Comparison of ENCODE assay signal across 8 cellular contexts in genomic region chr19:17718467-17718987, GRCh38. TPM values are rescaled to one million over a fixed set of nuclear protein-coding genes. Genes with fewer than 3 reads are reported as not detected.
DNase-seq lines count a peak whose midpoint lies in the region; ATAC-seq and TF ChIP-seq lines count a peak whose summit lies in the region.

No MANE protein-coding gene starts in this region.

- no peak overlapping the region for H3K27ac ChIP-seq in PC-9
- no peak overlapping the region for H3K27ac ChIP-seq in endodermal cell (ENCODE audit: low read depth, low read length)
- peak overlapping the region in 1 of 5 donors; percentile 90 for H3K27ac ChIP-seq in stomach

- no peaks in the 10 kb centered on the region for H3K9me3 Mint-ChIP-seq in endodermal cell
- no peaks in the 10 kb centered on the region for H3K9me3 Mint-ChIP-seq in stimulated activated memory B cell treated with anti-CD40 and anti-IgM and Interleukin-4, amounts not matched to agents 10 μg/mL and 1 μg/mL and 100 μg/mL, for 72 hours

- TF ChIP-seq EP300 in stomach (IDR thresholded peaks at IDR 0.05) = no peak

- no peaks in the 10 kb centered on the region for H3K27me3 Mint-ChIP-seq in endodermal cell (ENCODE audit: insufficient read depth)
- H3K27me3 Mint-ChIP-seq in stimulated activated memory B cell treated with anti-CD40 and anti-IgM and Interleukin-4, amounts not matched to agents 10 μg/mL and 1 μg/mL and 100 μg/mL, for 72 hours = no peaks in the 10 kb centered on the region

- H3K4me3 ChIP-seq in PC-9 (peak overlapping the region; percentile 93; the same call in 1 of the 2 replicates), endodermal cell (ENCODE audit: low read length) (peak overlapping the region; percentile 79), stomach (peak overlapping the region in 1 of 4 donors; percentile 97)

- DNase-seq in SKM-1 treated with dmso at 0.1 percent for 144 hours (lab: John Stamatoyannopoulos, UW; ENCODE audit: unreplicated experiment) (peak; percentile 39), SKM-1 (lab: John Stamatoyannopoulos, UW; ENCODE audit: unreplicated experiment) (no peak), PC-9 (no peak), endodermal cell (no peak), stomach (no peak), NCI-H446 (lab: John Stamatoyannopoulos, UW) (no peak)

- H3K9ac ChIP-seq in endodermal cell (ENCODE audit: extremely low read depth, low read length, poor library complexity, severe bottlenecking) = no peak overlapping the region

- intact Hi-C loops in PC-9 (cut with micrococcal nuclease; ENCODE audit: unreplicated experiment) = loop anchor here (10.0 kb wide), 1 partner anchor 136 kb away; the partner anchor contains the start of gene RPL18A
- intact Hi-C loops in stomach (cut with DNase I; ENCODE audit: low total_unique reads) = no loop called here

- WGBS in endodermal cell (ENCODE audit: insufficient coverage in 1 of 2, insufficient read length in 1 of 2), 2 experiments = 85 to 90% methylated on average over 4 to 5 of the region's 5 CpGs
- 78 to 85% (median 80%) methylated on average over 5 of the region's 5 CpGs for WGBS in stomach, 5 donors

- H3F3A ChIP-seq in PC-9 (ENCODE audit: insufficient read depth, low read depth) = peaks cover 13% of the 10 kb centered on the region; the same call in 1 of the 2 replicates

- CTCF ChIA-PET in PC-9 (lab: Charles Lee) = interaction anchor here (0.6 to 1.2 kb wide), 3 partner anchors 48 to 828 kb away, joined by 3 to 5 read pairs (median 3); no protein-coding TSS in a partner anchor

- H3K4me1 ChIP-seq in PC-9 (replicated peaks; ENCODE audit: insufficient read depth) = peaks cover 21% of the 10 kb centered on the region
- H3K4me1 ChIP-seq in endodermal cell (ENCODE audit: control insufficient read depth, insufficient read depth, low read length) = no peaks in the 10 kb centered on the region
- peaks cover 26 to 64% (median 52%) of the 10 kb centered on the region in 4 donors for H3K4me1 ChIP-seq in stomach

- BruUV-seq in PC-9 (replicated peaks; lab: Mats Ljungman, UMichigan) = no TSS peak

- H3K27ac Mint-ChIP-seq in endodermal cell = peak overlapping the region; percentile 41
- peak overlapping the region; percentile 81 for H3K27ac Mint-ChIP-seq in stimulated activated memory B cell treated with anti-CD40 and anti-IgM and Interleukin-4, amounts not matched to agents 10 μg/mL and 1 μg/mL and 100 μg/mL, for 72 hours

- peaks cover 38% of the 10 kb centered on the region for H4K20me1 ChIP-seq in PC-9 (ENCODE audit: insufficient read depth)

- no peaks in the 10 kb centered on the region for H3K9me2 ChIP-seq in PC-9 (ENCODE audit: insufficient read depth)

- H3K36me3 ChIP-seq in PC-9 (ENCODE audit: low read depth) (no peaks in the 10 kb centered on the region), endodermal cell (ENCODE audit: control insufficient read depth, insufficient read depth, low read length) (peaks cover 12% of the 10 kb centered on the region), stomach (peaks cover under 1 to 21% (median 9%) of the 10 kb centered on the region in 4 donors)

- no peak for TF ChIP-seq POLR2A in stomach (IDR thresholded peaks at IDR 0.05)

- H3K9me3 ChIP-seq in PC-9 (ENCODE audit: insufficient read depth, low read depth) (no peaks in the 10 kb centered on the region), endodermal cell (ENCODE audit: control insufficient read depth, low read length) (no peaks in the 10 kb centered on the region), stomach (no peaks in the 10 kb centered on the region)

- TF ChIP-seq CTCF in PC-9 (conservative IDR thresholded peaks at IDR 0.05) (no peak), endodermal cell (conservative IDR thresholded peaks at IDR 0.05) (no peak), stomach (IDR thresholded peaks at IDR 0.05) (no peak)

- H3K4me1 Mint-ChIP-seq in endodermal cell = peaks cover 12% of the 10 kb centered on the region
- H3K4me1 Mint-ChIP-seq in stimulated activated memory B cell treated with anti-CD40 and anti-IgM and Interleukin-4, amounts not matched to agents 10 μg/mL and 1 μg/mL and 100 μg/mL, for 72 hours = peaks cover 47% of the 10 kb centered on the region

- H3K27me3 ChIP-seq in PC-9 (ENCODE audit: insufficient read depth, low read depth) (no peaks in the 10 kb centered on the region), endodermal cell (ENCODE audit: control insufficient read depth, insufficient read depth, low read length, poor library complexity, severe bottlenecking) (no peaks in the 10 kb centered on the region), stomach (no peaks in the 10 kb centered on the region)

- peak overlapping the region; percentile 73 for H3K4me3 Mint-ChIP-seq in endodermal cell
- peak overlapping the region; percentile 87 for H3K4me3 Mint-ChIP-seq in stimulated activated memory B cell treated with anti-CD40 and anti-IgM and Interleukin-4, amounts not matched to agents 10 μg/mL and 1 μg/mL and 100 μg/mL, for 72 hours

- no peak for ATAC-seq in stimulated activated memory B cell treated with anti-CD40 and anti-IgM and Interleukin-4, amounts not matched to agents 10 μg/mL and 1 μg/mL and 100 μg/mL, for 72 hours
- ATAC-seq in HG02938 (IDR thresholded peaks at IDR 0.05; ENCODE audit: unreplicated experiment) = no peak

- POLR2A ChIA-PET in PC-9 (lab: Charles Lee; ENCODE audit: unreplicated experiment) = no interaction called here

- H3K4me2 ChIP-seq in PC-9 = peak overlapping the region; percentile 77

- H3K79me2 ChIP-seq in PC-9 (ENCODE audit: low read depth) = peaks cover 36% of the 10 kb centered on the region

- peak overlapping the region; percentile 73 for H2AFZ ChIP-seq in PC-9

- peaks cover 20% of the 10 kb centered on the region for H3K36me3 Mint-ChIP-seq in endodermal cell (ENCODE audit: low read depth)
- peaks cover 15% of the 10 kb centered on the region for H3K36me3 Mint-ChIP-seq in stimulated activated memory B cell treated with anti-CD40 and anti-IgM and Interleukin-4, amounts not matched to agents 10 μg/mL and 1 μg/mL and 100 μg/mL, for 72 hours

RNA-seq across cellular contexts. Expression of gene MAP1S, which starts 0.8 kb away (rescaled TPM):
- total RNA-seq in PC-9 (2021) = 74.6 and 86.9 TPM in 2 replicates
- total RNA-seq in endodermal cell = 10 to 100 TPM; 90.2 to 96.7 TPM
- polyA plus RNA-seq in endodermal cell (2013, experiment 1 of 2) = 41.4 TPM
- polyA plus RNA-seq in endodermal cell (2013, experiment 2 of 2) = 38.1 TPM
- total RNA-seq in stomach = 100 to 1,000 TPM in 1 of 5 donors, 10 to 100 TPM in 3, 1 to 10 TPM in 1; 8.3 to 193 (median 67.1) TPM
- 10 to 100 TPM; 14.9 to 25.2 (median 25.0) TPM for polyA plus RNA-seq in stomach

RNA-seq across cellular contexts. Expression of gene UNC13A, which starts 30.4 kb away (rescaled TPM):
- 0.17 and 0.20 TPM in 2 replicates for total RNA-seq in PC-9 (2021)
- 10 to 100 TPM in 1 of 2 donors, 1 to 10 TPM in 1; 5.6 to 10.7 TPM for total RNA-seq in endodermal cell
- polyA plus RNA-seq in endodermal cell (2013, experiment 1 of 2) = 2.8 TPM
- polyA plus RNA-seq in endodermal cell (2013, experiment 2 of 2) = 2.2 TPM
- 1 to 10 TPM in 1 of 5 donors, under 1 TPM in 3, not detected in 1; under 0.01 to 2.2 (median 0.44) TPM for total RNA-seq in stomach
- polyA plus RNA-seq in stomach = under 1 TPM; 0.08 to 0.31 (median 0.15) TPM

RNA-seq across cellular contexts. Expression of gene FCHO1, which starts 32.8 kb away (rescaled TPM):
- total RNA-seq in PC-9 (2021) (34.8 and 36.5 TPM in 2 replicates), endodermal cell (10 to 100 TPM in 1 of 2 donors, 1 to 10 TPM in 1; 8.5 to 10.2 TPM), stomach (1 to 10 TPM in 3 of 5 donors, under 1 TPM in 1, not detected in 1; 0.55 to 9.3 (median 2.0) TPM)
- polyA plus RNA-seq in endodermal cell (2013, experiment 1 of 2) = 18.8 TPM
- polyA plus RNA-seq in endodermal cell (2013, experiment 2 of 2) = 15.9 TPM
- polyA plus RNA-seq in stomach = under 1 TPM; 0.53 to 0.92 (median 0.75) TPM
